ENCODE assay signal across 8 cellular contexts in genomic region chr4:26992657-26993361, GRCh38.
DNase-seq lines count a peak whose midpoint lies in the region; ATAC-seq and TF ChIP-seq lines count a peak whose summit lies in the region.

No MANE protein-coding gene starts in this region.

- no peak overlapping the region for H3K4me3 Mint-ChIP-seq in activated T-helper 17 cell treated with anti-CD3 and anti-CD28 coated beads, Interleukin-2, amount 50 U/mL, for 72 hours
- H3K4me3 Mint-ChIP-seq in mesothelial cell of epicardium: no peak overlapping the region

- no peak for TF ChIP-seq CTCF in mesothelial cell of epicardium (IDR thresholded peaks at IDR 0.05; ENCODE audit: unreplicated experiment)

- H3K36me3 Mint-ChIP-seq in activated T-helper 17 cell treated with anti-CD3 and anti-CD28 coated beads, Interleukin-2, amount 50 U/mL, for 72 hours (ENCODE audit: low read depth): peaks cover 39% of the 10 kb centered on the region
- peaks cover 17% of the 10 kb centered on the region for H3K36me3 Mint-ChIP-seq in mesothelial cell of epicardium

- H3K4me1 Mint-ChIP-seq in activated T-helper 17 cell treated with anti-CD3 and anti-CD28 coated beads, Interleukin-2, amount 50 U/mL, for 72 hours: peaks cover 23% of the 10 kb centered on the region
- peaks cover 2% of the 10 kb centered on the region for H3K4me1 Mint-ChIP-seq in mesothelial cell of epicardium

- DNase-seq in EL (peak; percentile 25), left lobe of liver (ENCODE audit: low spot score) (no peak), NCI-H82 treated with DMSO at 0.1 percent for 48 hours (lab: John Stamatoyannopoulos, UW; ENCODE audit: unreplicated experiment) (no peak), mesothelial cell of epicardium (ENCODE audit: low spot score in 2 of 2, unreplicated experiment in 2 of 2) (no peak), NCI-H1092 treated with DMSO at 0.1 percent for 48 hours (lab: John Stamatoyannopoulos, UW) (no peak)

- no peak overlapping the region for H3K27ac Mint-ChIP-seq in activated T-helper 17 cell treated with anti-CD3 and anti-CD28 coated beads, Interleukin-2, amount 50 U/mL, for 72 hours
- H3K27ac Mint-ChIP-seq in mesothelial cell of epicardium: no peak overlapping the region

- H3K9me3 Mint-ChIP-seq in activated T-helper 17 cell treated with anti-CD3 and anti-CD28 coated beads, Interleukin-2, amount 50 U/mL, for 72 hours: no peaks in the 10 kb centered on the region
- H3K9me3 Mint-ChIP-seq in mesothelial cell of epicardium: peaks cover 17% of the 10 kb centered on the region

- ATAC-seq in GM19372 (IDR thresholded peaks at IDR 0.05; ENCODE audit: low read depth, unreplicated experiment) (peak; percentile 91), HG03280 (IDR thresholded peaks at IDR 0.05; ENCODE audit: unreplicated experiment) (peak; percentile 93), left lobe of liver (peak; percentile 79)
- ATAC-seq in activated T-helper 17 cell treated with anti-CD3 and anti-CD28 coated beads, Interleukin-2, amount 50 U/mL, for 72 hours (replicated peaks): peak; percentile 77

- H3K27me3 Mint-ChIP-seq in activated T-helper 17 cell treated with anti-CD3 and anti-CD28 coated beads, Interleukin-2, amount 50 U/mL, for 72 hours: no peaks in the 10 kb centered on the region
- H3K27me3 Mint-ChIP-seq in mesothelial cell of epicardium (ENCODE audit: low read depth): no peaks in the 10 kb centered on the region
